In the genomic region with DNA sequence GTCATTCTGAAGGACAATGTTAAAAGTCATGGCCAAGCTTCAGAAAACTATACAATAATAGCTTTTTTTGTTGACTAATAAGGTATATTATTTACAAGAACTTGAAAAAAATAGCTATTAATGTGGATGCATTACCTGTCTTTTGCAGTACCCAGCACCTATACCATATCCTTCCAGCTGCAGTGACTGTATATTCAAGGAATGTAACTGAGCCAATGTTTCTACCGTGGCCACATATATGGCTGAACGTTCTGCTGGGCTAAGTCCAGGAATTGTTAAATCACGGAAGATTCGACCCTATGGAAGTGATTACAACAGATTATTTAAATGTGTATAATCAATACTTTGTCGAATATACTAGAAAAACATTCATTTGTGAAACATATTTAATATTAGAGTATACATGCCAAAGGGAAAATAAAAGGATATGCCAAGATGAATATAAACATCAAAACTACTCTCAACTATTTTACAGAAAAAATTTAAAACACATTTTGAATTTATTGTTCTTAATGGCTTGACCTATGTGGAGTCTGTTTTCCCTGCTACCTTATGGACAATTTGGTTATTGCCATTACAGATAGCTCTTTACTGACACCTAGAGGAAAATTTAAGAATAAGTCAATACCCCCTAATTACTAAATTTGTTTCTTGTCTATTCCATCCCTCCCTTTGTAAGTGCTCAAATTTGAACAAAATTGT, we compare ENCODE assay signal across 7 cellular contexts.
DNase-seq lines count a peak whose midpoint lies in the region; ATAC-seq and TF ChIP-seq lines count a peak whose summit lies in the region.

No MANE protein-coding gene starts in this region.

- TF ChIP-seq CTCF in GM12872 (IDR thresholded peaks at IDR 0.05; ENCODE audit: insufficient read depth, low read depth, low read length) (peak; percentile 62), parathyroid adenoma (IDR thresholded peaks at IDR 0.05) (peak; percentile 62)

- H3K27me3 ChIP-seq in parathyroid adenoma (ENCODE audit: control insufficient read depth, insufficient read depth, low read length), result no peaks in the 10 kb centered on the region
- no peaks in the 10 kb centered on the region for H3K27me3 ChIP-seq in effector memory CD4-positive, alpha-beta T cell (replicated peaks; ENCODE audit: control insufficient read depth, insufficient read depth, low read length, poor library complexity, severe bottlenecking)

- no peaks in the 10 kb centered on the region for H3K9me3 ChIP-seq in parathyroid adenoma (ENCODE audit: control insufficient read depth, low read length)
- H3K9me3 ChIP-seq in effector memory CD4-positive, alpha-beta T cell (ENCODE audit: control insufficient read depth, low read length), result no peaks in the 10 kb centered on the region

- no peaks in the 10 kb centered on the region for H3K4me1 ChIP-seq in parathyroid adenoma
- H3K4me1 ChIP-seq in effector memory CD4-positive, alpha-beta T cell (ENCODE audit: control insufficient read depth, insufficient read depth, low read length, poor library complexity, severe bottlenecking), result no peaks in the 10 kb centered on the region

- no peak overlapping the region for H3K4me2 ChIP-seq in parathyroid adenoma (ENCODE audit: low read length)

- H3K27ac ChIP-seq in parathyroid adenoma, result no peak overlapping the region
- no peak overlapping the region for H3K27ac ChIP-seq in effector memory CD4-positive, alpha-beta T cell (ENCODE audit: insufficient read depth, low read length, poor library complexity, severe bottlenecking)

- H3K79me2 ChIP-seq in parathyroid adenoma, result no peaks in the 10 kb centered on the region

- H3K36me3 ChIP-seq in parathyroid adenoma (ENCODE audit: control insufficient read depth, insufficient read depth, low read length), result no peaks in the 10 kb centered on the region
- peaks cover 18% of the 10 kb centered on the region for H3K36me3 ChIP-seq in effector memory CD4-positive, alpha-beta T cell (ENCODE audit: control insufficient read depth, insufficient read depth, low read length)

- peak; percentile 74 for ATAC-seq in SK-N-SH treated with all-trans-retinoic acid at 6 μM for 48 hours
- ATAC-seq in HG02840 (IDR thresholded peaks at IDR 0.05; ENCODE audit: low FRiP score, unreplicated experiment), result no peak

- H3K9ac ChIP-seq in parathyroid adenoma, result no peak overlapping the region

- no peak overlapping the region for H3K4me3 ChIP-seq in parathyroid adenoma (ENCODE audit: low read depth, low read length)
- H3K4me3 ChIP-seq in effector memory CD4-positive, alpha-beta T cell (ENCODE audit: insufficient read depth, low read depth, low read length, poor library complexity, severe bottlenecking), result no peak overlapping the region

- peak; percentile 45 for DNase-seq in MV-4-11 (lab: John Stamatoyannopoulos, UW)
- DNase-seq in fibroblast of peridontal ligament (ENCODE audit: extremely low read depth), result peak; percentile 88
- no peak for DNase-seq in effector memory CD4-positive, alpha-beta T cell

- H2AFZ ChIP-seq in parathyroid adenoma, result no peak overlapping the region

TF ChIP-seq in SK-N-SH treated with all-trans-retinoic acid at 6 μM for 48 hours, 23 proteins besides CTCF, POLR2A, EP300 and RAD21:
- TF ChIP-seq RARB (CRISPR knock-in tag; IDR thresholded peaks at IDR 0.05) (no peak), ZFP3 (CRISPR knock-in tag; IDR thresholded peaks at IDR 0.05) (no peak), ZNF70 (CRISPR knock-in tag; IDR thresholded peaks at IDR 0.05) (peak; percentile 86), SNAI2 (CRISPR knock-in tag; IDR thresholded peaks at IDR 0.05) (no peak)
- TF ChIP-seq, protein P1, sequence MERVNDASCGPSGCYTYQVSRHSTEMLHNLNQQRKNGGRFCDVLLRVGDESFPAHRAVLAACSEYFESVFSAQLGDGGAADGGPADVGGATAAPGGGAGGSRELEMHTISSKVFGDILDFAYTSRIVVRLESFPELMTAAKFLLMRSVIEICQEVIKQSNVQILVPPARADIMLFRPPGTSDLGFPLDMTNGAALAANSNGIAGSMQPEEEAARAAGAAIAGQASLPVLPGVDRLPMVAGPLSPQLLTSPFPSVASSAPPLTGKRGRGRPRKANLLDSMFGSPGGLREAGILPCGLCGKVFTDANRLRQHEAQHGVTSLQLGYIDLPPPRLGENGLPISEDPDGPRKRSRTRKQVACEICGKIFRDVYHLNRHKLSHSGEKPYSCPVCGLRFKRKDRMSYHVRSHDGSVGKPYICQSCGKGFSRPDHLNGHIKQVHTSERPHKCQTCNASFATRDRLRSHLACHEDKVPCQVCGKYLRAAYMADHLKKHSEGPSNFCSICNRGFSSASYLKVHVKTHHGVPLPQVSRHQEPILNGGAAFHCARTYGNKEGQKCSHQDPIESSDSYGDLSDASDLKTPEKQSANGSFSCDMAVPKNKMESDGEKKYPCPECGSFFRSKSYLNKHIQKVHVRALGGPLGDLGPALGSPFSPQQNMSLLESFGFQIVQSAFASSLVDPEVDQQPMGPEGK (CRISPR knock-in tag; IDR thresholded peaks at IDR 0.05; ENCODE audit: borderline replicate concordance), result no peak

Comparison
In these comparisons a context has a peak if more than half of its experiments do, and no peak if none do; other contexts are left out.
1. DNase-seq: peak in MV-4-11 (single experiment) and fibroblast of peridontal ligament (single experiment); none in effector memory CD4-positive, alpha-beta T cell (0 of 3).